ENCODE assay signal across 8 cellular contexts in the genomic region with DNA sequence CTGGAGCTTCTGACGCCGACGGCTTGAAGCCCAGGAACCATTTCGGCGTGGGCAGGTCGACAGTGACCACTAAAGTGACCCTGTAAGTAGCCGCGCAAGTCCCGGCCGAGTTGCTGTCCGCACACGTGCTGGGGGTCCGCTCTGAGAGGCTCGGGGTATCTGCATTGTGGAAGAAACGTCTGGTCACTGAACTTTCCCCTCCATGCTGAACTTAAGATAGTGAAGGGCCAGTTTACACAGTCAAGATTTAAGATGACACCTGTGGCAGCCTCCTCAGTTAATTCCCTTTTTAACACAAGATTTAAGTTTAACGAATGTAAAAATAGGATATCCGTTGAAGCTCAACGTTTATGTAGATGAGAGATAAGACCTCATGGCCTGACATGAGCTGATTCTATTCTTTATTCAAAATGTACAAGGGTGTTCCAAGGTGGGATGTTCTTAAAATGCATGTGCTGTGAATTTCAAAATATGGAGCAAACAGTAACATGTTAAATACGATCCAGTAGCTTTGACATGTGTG.
A peak's percentile ranks its signal among the peaks of the same experiment; 100 is the strongest.
DNase-seq lines count a peak whose midpoint lies in the region; ATAC-seq and TF ChIP-seq lines count a peak whose summit lies in the region.

No MANE protein-coding gene starts in this region.

- DNase-seq in AG10803 (ENCODE audit: low read depth) (no peak), body of pancreas (no peak), NCI-H774 (lab: John Stamatoyannopoulos, UW) (no peak), HuH-7 (ENCODE audit: low spot score) (no peak)

- no peaks in the 10 kb centered on the region for H3K36me3 ChIP-seq in body of pancreas (replicated peaks in 1 of 2; ENCODE audit: insufficient read depth in 1 of 2, low read depth in 2 of 2)
- H3K36me3 ChIP-seq in mucosa of rectum (ENCODE audit: control insufficient read depth in 2 of 2, insufficient read depth in 2 of 2, low read length in 2 of 2) = no peaks in the 10 kb centered on the region

- H3K4me1 ChIP-seq in body of pancreas (peaks cover 38% of the 10 kb centered on the region), mucosa of rectum (ENCODE audit: control insufficient read depth in 2 of 2, insufficient read depth in 2 of 2, low read length in 2 of 2) (peaks cover 15 to 20% of the 10 kb centered on the region in 2 donors)

- H3K4me3 ChIP-seq in AG10803 (ENCODE audit: low read length) (peak overlapping the region; percentile 78), body of pancreas (peak overlapping the region; percentile 76 to 88), mucosa of rectum (ENCODE audit: low read length in 2 of 2) (peak overlapping the region; percentile 80 to 92)

- H3K27ac ChIP-seq in body of pancreas (peak overlapping the region in 3 of 4 donors; percentile 74 to 95 (median 91)), mucosa of rectum (ENCODE audit: low read depth in 2 of 2, low read length in 2 of 2) (peak overlapping the region; percentile 92 to 97)

- no peak for TF ChIP-seq POLR2A in body of pancreas (IDR thresholded peaks at IDR 0.05)

- intact Hi-C loops in body of pancreas (cut with DNase I) = loop anchor here (10.0 kb wide), 1 partner anchor 68 kb away; no protein-coding TSS in a partner anchor

- TF ChIP-seq CTCF in AG10803 (conservative IDR thresholded peaks at IDR 0.05; ENCODE audit: low read length) (no peak), body of pancreas (IDR thresholded peaks at IDR 0.05) (no peak)

- 16 to 18% methylated on average over 9 to 19 of the region's 19 CpGs for WGBS in body of pancreas, 2 donors

- H3K9ac ChIP-seq in mucosa of rectum (ENCODE audit: low read depth in 1 of 2, low read length in 2 of 2) = peak overlapping the region; percentile 94 to 97

- ATAC-seq in HG02642 (IDR thresholded peaks at IDR 0.05; ENCODE audit: poor library complexity, unreplicated experiment) = peak; percentile 3
- ATAC-seq in body of pancreas = no peak
- no peak for ATAC-seq in HG02885 (IDR thresholded peaks at IDR 0.05; ENCODE audit: poor library complexity, unreplicated experiment)
- no peak for ATAC-seq in GM18868 (IDR thresholded peaks at IDR 0.05; ENCODE audit: unreplicated experiment)

- H3K9me3 ChIP-seq in body of pancreas = no peaks in the 10 kb centered on the region
- no peaks in the 10 kb centered on the region for H3K9me3 ChIP-seq in mucosa of rectum (ENCODE audit: control insufficient read depth in 2 of 2, low read length in 2 of 2)

- H3K27me3 ChIP-seq in body of pancreas = no peaks in the 10 kb centered on the region
- H3K27me3 ChIP-seq in mucosa of rectum (ENCODE audit: control insufficient read depth in 2 of 2, insufficient read depth in 2 of 2, low read length in 2 of 2) = no peaks in the 10 kb centered on the region
